7 cellular contexts compared by ENCODE assay signal in the genomic region with DNA sequence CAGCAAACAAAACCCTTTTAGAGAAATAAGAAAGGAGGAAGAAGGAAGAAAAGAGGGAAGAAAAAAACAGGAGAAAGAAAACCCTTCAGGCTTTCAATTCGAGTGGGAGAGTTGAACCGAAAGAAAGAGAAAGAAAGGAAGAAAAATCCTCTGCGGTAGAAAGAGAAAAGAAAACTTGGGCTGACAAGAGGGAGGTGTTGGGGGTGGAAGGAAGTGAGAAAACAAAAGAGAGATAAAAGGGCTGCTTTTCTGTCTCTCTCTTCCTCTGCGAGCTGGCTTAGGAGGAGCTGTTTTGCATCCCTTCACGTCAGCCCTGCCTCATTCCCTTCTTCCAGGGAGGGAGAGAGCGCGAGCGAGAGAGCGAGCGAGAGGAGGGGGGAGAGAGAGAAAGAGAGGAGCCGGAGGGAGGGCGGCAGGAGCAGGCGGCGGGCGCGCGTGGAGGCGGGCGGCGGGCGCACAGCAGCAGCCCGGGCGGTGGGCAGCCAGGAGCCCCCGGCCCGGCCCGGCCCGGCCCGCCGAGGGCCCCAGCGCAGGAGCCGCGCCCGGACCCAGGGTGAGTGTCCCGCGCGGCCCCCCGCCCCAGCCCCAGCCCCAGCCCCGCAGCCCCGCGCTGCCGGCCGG. TPM values are rescaled to one million over a fixed set of nuclear protein-coding genes. Genes with fewer than 3 reads are reported as not detected.
DNase-seq lines count a peak whose midpoint lies in the region; ATAC-seq and TF ChIP-seq lines count a peak whose summit lies in the region.

A gene with protein sequence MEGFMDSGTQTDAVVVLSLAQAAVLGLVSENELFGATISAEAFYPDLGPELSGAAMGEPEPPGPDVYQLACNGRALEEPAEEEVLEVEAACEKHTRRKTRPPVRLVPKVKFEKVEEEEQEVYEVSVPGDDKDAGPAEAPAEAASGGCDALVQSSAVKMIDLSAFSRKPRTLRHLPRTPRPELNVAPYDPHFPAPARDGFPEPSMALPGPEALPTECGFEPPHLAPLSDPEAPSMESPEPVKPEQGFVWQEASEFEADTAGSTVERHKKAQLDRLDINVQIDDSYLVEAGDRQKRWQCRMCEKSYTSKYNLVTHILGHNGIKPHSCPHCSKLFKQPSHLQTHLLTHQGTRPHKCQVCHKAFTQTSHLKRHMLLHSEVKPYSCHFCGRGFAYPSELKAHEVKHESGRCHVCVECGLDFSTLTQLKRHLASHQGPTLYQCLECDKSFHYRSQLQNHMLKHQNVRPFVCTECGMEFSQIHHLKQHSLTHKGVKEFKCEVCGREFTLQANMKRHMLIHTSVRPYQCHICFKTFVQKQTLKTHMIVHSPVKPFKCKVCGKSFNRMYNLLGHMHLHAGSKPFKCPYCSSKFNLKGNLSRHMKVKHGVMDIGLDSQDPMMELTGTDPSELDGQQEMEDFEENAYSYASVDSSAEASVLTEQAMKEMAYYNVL (plus strand): TSS at position 263 of the 621 bp plus-strand sequence. CDS start 65,814 bp downstream, outside the sequence.

- H3K56ac ChIP-seq in H9 (ENCODE audit: insufficient read length, low read depth, low read length) = no peak within 1 kb of the TSS

- H3K36me3 Mint-ChIP-seq in H9 (ENCODE audit: insufficient read depth in 1 of 3, low read depth in 3 of 3) (peaks cover 3 to 9% (median 4%) of the 10 kb centered on the region in 3 experiments; a peak in 5 of 7 replicates), natural killer cell (peaks cover 9% of the 10 kb centered on the region)
- peaks cover 1% of the 10 kb centered on the region for H3K36me3 Mint-ChIP-seq in activated naive CD4-positive, alpha-beta T cell treated with anti-CD3 and anti-CD28 coated beads for 36 hours (ENCODE audit: low read depth)

- CTCF ChIA-PET in activated naive CD4-positive, alpha-beta T cell treated with anti-CD3 and anti-CD28 coated beads for 36 hours (lab: Charles Lee) = interaction anchor here (1.1 kb wide), 1 partner anchor 9 kb away, joined by 4 read pairs; no protein-coding TSS in a partner anchor

- H3T11ph ChIP-seq in H9 (ENCODE audit: low read length) = no peak within 1 kb of the TSS

- H4K8ac ChIP-seq in H9 (replicated peaks; ENCODE audit: insufficient read length, low read depth, low read length) = no peak within 1 kb of the TSS

- no peak within 1 kb of the TSS for H2BK12ac ChIP-seq in H9 (ENCODE audit: insufficient read length, low read depth, low read length)

- peak within 1 kb of the TSS; percentile 78 for H3K4me2 ChIP-seq in H9 (ENCODE audit: insufficient read depth, insufficient read length, low read length)

- intact Hi-C loops in activated naive CD4-positive, alpha-beta T cell treated with anti-CD3 and anti-CD28 coated beads for 36 hours (cut with micrococcal nuclease) = loop anchor here (5.0 to 10.0 kb wide), 3 partner anchors 231 to 1376 kb away; a partner anchor contains a TSS
- intact Hi-C loops in natural killer cell (cut with micrococcal nuclease) = no loop called here

- H4K5ac ChIP-seq in H9 (ENCODE audit: insufficient read length, low read depth, low read length) = no peak within 1 kb of the TSS

- no peak within 1 kb of the TSS for H2BK120ac ChIP-seq in H9 (ENCODE audit: low read depth, low read length, poor library complexity, severe bottlenecking)

- TF ChIP-seq CTCF in H9 (conservative IDR thresholded peaks at IDR 0.05) = no peak
- TF ChIP-seq CTCF in foreskin keratinocyte (conservative IDR thresholded peaks at IDR 0.05) = no peak
- no peak for TF ChIP-seq CTCF in natural killer cell (IDR thresholded peaks at IDR 0.05)

- no peak within 1 kb of the TSS for H2AFZ ChIP-seq in H9 (ENCODE audit: low read length)

- in situ Hi-C loops in G401 (cut with HindIII; ENCODE audit: low sequenced_read_pairs) = no loop called here

- H3K23me2 ChIP-seq in H9 (ENCODE audit: insufficient read length, low read depth, low read length, poor library complexity, severe bottlenecking) = peaks cover 15% of the 10 kb centered on the region

- peak within 1 kb of the TSS; percentile 90 to 91 for H3K4me3 Mint-ChIP-seq in H9
- peak within 1 kb of the TSS; percentile 98 for H3K4me3 Mint-ChIP-seq in activated naive CD4-positive, alpha-beta T cell treated with anti-CD3 and anti-CD28 coated beads for 36 hours
- peak within 1 kb of the TSS; percentile 97 for H3K4me3 Mint-ChIP-seq in natural killer cell

- peak within 1 kb of the TSS; percentile 77 for H3K9ac ChIP-seq in H9 (ENCODE audit: extremely low read depth, insufficient read length, low read length)

- no peak for ATAC-seq in foreskin keratinocyte
- ATAC-seq in natural killer cell = peak; percentile 23 to 31 (median 29)

- H3K27me3 Mint-ChIP-seq in H9 (ENCODE audit: low read depth) = peaks cover 7% of the 10 kb centered on the region
- no peaks in the 10 kb centered on the region for H3K27me3 Mint-ChIP-seq in activated naive CD4-positive, alpha-beta T cell treated with anti-CD3 and anti-CD28 coated beads for 36 hours (ENCODE audit: low read depth)
- H3K27me3 Mint-ChIP-seq in natural killer cell (ENCODE audit: low read depth in 2 of 2) = peaks cover 0 to 6% of the 10 kb centered on the region in 2 donors

- H3K27me3 ChIP-seq in H9 (ENCODE audit: insufficient read depth, low read length) = no peaks in the 10 kb centered on the region; the same call in 1 of the 2 replicates
- H3K27me3 ChIP-seq in foreskin keratinocyte = no peaks in the 10 kb centered on the region

- H4K91ac ChIP-seq in H9 (ENCODE audit: insufficient read length, low read depth, low read length) = no peak within 1 kb of the TSS

- DNase-seq in G401 (ENCODE audit: low spot score) (peak; percentile 72), H9 (peak; percentile 73), NCI-H526 (lab: John Stamatoyannopoulos, UW) (peak; percentile 39 to 76), foreskin keratinocyte (peak in 1 of 2 donors; percentile 43), natural killer cell (no peak), ureter (ENCODE audit: low spot score) (peak; percentile 67)
- DNase-seq in activated naive CD4-positive, alpha-beta T cell treated with anti-CD3 and anti-CD28 coated beads for 36 hours = peak; percentile 55

- no peaks in the 10 kb centered on the region for H3K79me1 ChIP-seq in H9 (ENCODE audit: insufficient read depth, low read depth, low read length, poor library complexity, severe bottlenecking)

- H3K9me3 Mint-ChIP-seq in H9 = no peaks in the 10 kb centered on the region; a peak in 1 of 5 replicates
- H3K9me3 Mint-ChIP-seq in activated naive CD4-positive, alpha-beta T cell treated with anti-CD3 and anti-CD28 coated beads for 36 hours = no peaks in the 10 kb centered on the region
- no peaks in the 10 kb centered on the region for H3K9me3 Mint-ChIP-seq in natural killer cell

- no peaks in the 10 kb centered on the region for H3K9me3 ChIP-seq in H9 (ENCODE audit: control insufficient read depth, low read depth, low read length)

- WGBS in H9 (ENCODE audit: extremely low coverage, insufficient read length, low lambda C conversion rate) = no CpG with 5 or more reads among the region's 42 CpGs

- no peak within 1 kb of the TSS for H2BK20ac ChIP-seq in H9 (ENCODE audit: low read depth, low read length, poor library complexity, severe bottlenecking)

- H3K18ac ChIP-seq in H9 (ENCODE audit: insufficient read length, low read depth, low read length) = peak within 1 kb of the TSS; percentile 27

- no peaks in the 10 kb centered on the region for H4K20me1 ChIP-seq in H9 (ENCODE audit: control insufficient read depth, insufficient read depth, insufficient read length)

- H3K14ac ChIP-seq in H9 (ENCODE audit: insufficient read depth, low read length) = peak within 1 kb of the TSS; percentile 39

- no peak within 1 kb of the TSS for H2BK15ac ChIP-seq in H9 (ENCODE audit: low read depth, low read length)

- H3K4me1 Mint-ChIP-seq in H9 (peaks cover 45 to 52% of the 10 kb centered on the region in 2 experiments), natural killer cell (peaks cover 53 to 60% of the 10 kb centered on the region in 2 donors)
- peaks cover 50% of the 10 kb centered on the region for H3K4me1 Mint-ChIP-seq in activated naive CD4-positive, alpha-beta T cell treated with anti-CD3 and anti-CD28 coated beads for 36 hours (ENCODE audit: low read depth)

- no peak within 1 kb of the TSS for H2BK5ac ChIP-seq in H9 (ENCODE audit: insufficient read length, low read length)

- H2AK5ac ChIP-seq in H9 (ENCODE audit: insufficient read length, low read length) = no peak within 1 kb of the TSS

- peak within 1 kb of the TSS; percentile 90 to 99 (median 96) for H3K27ac Mint-ChIP-seq in H9
- H3K27ac Mint-ChIP-seq in activated naive CD4-positive, alpha-beta T cell treated with anti-CD3 and anti-CD28 coated beads for 36 hours = peak within 1 kb of the TSS; percentile 97
- H3K27ac Mint-ChIP-seq in natural killer cell = peak within 1 kb of the TSS; percentile 94

- H3K79me2 ChIP-seq in H9 (ENCODE audit: insufficient read depth, low read length) = peaks cover 3% of the 10 kb centered on the region; the same call in 1 of the 2 replicates

- H3K23ac ChIP-seq in H9 (ENCODE audit: insufficient read length, low read depth, low read length) = no peak within 1 kb of the TSS

- no peak within 1 kb of the TSS for H3K4ac ChIP-seq in H9 (ENCODE audit: low read depth, low read length)

- peak within 1 kb of the TSS; percentile 65 for H3K27ac ChIP-seq in H9 (ENCODE audit: insufficient read length, low read depth, low read length)
- H3K27ac ChIP-seq in foreskin keratinocyte = peak within 1 kb of the TSS; percentile 97

- H3K4me1 ChIP-seq in H9 (ENCODE audit: insufficient read depth, low read length) (peaks cover 4% of the 10 kb centered on the region; the same call in 1 of the 2 replicates), foreskin keratinocyte (peaks cover 33% of the 10 kb centered on the region)

RNA-seq across cellular contexts. Expression of the gene that starts here (rescaled TPM):
- 7.6 and 9.0 TPM in 2 replicates for total RNA-seq in G401 (2014; rRNA removed; shearing (Covaris generic))
- 40.7 and 42.8 TPM in 2 replicates for total RNA-seq in H9 (2021)
- total RNA-seq in activated naive CD4-positive, alpha-beta T cell treated with anti-CD3 and anti-CD28 coated beads for 36 hours = 10 to 100 TPM; 17.3 to 19.8 TPM
- total RNA-seq in foreskin keratinocyte = 30.3 and 36.8 TPM in 2 replicates
- 25.1 and 32.1 TPM in 2 replicates for polyA plus RNA-seq in foreskin keratinocyte
- total RNA-seq in natural killer cell = 10 to 100 TPM; 26.5 to 43.1 (median 26.6) TPM
- total RNA-seq in ureter = 31.4 TPM
